In the genomic region with DNA sequence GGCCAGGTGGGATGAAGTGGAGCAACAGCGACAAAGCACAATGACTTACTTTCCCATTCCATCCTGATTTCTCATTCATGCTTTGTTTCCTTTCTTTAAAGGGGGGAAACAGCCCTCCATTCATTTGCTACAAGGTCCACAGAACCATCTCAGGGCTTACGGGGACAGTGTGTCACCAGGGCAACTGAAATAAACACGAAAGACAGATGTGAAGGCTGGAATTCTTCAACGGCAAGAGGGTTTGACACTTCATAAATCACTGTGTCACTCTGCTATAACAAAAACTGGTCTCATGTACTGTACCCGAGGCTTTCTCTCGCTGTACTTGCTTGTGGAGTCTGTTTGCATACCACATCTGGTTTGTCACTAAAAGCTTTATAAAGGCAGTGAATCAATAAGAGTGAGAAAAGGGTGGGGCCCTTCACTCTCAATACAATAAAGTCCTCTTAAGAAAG, we compare ENCODE assay signal across 1 cellular context.
A peak's percentile ranks its signal among the peaks of the same experiment; 100 is the strongest.
TF ChIP-seq lines count a peak whose summit lies in the region.

No MANE protein-coding gene starts in this region.

TF ChIP-seq in HEK293, 187 proteins besides CTCF, POLR2A, EP300 and RAD21 (continued from another document):
- TF ChIP-seq MEIS1 (CRISPR knock-in tag; IDR thresholded peaks at IDR 0.05; ENCODE audit: borderline replicate concordance): peak; percentile 93
- no peak for TF ChIP-seq BCL11B (tag by site-specific recombination; IDR thresholded peaks at IDR 0.05; ENCODE audit: low read depth)
- TF ChIP-seq PRDM1 (tag by site-specific recombination; IDR thresholded peaks at IDR 0.05): 0 out of 2 replicates have a peak, but pooled peaks have one; percentile 14
- TF ChIP-seq ZNF184 (tag by site-specific recombination; IDR thresholded peaks at IDR 0.05): no peak
- no peak for TF ChIP-seq ZNF664 (tag by site-specific recombination; IDR thresholded peaks at IDR 0.05)
- TF ChIP-seq, protein P1, sequence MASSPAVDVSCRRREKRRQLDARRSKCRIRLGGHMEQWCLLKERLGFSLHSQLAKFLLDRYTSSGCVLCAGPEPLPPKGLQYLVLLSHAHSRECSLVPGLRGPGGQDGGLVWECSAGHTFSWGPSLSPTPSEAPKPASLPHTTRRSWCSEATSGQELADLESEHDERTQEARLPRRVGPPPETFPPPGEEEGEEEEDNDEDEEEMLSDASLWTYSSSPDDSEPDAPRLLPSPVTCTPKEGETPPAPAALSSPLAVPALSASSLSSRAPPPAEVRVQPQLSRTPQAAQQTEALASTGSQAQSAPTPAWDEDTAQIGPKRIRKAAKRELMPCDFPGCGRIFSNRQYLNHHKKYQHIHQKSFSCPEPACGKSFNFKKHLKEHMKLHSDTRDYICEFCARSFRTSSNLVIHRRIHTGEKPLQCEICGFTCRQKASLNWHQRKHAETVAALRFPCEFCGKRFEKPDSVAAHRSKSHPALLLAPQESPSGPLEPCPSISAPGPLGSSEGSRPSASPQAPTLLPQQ (tag by site-specific recombination; IDR thresholded peaks at IDR 0.05): peak; percentile 34; the same call in 1 of the 2 replicates
- TF ChIP-seq ZNF366 (tag by site-specific recombination; conservative IDR thresholded peaks at IDR 0.05): peak; percentile 22; the same call in 1 of the 2 replicates
- peak; percentile 34; the same call in 1 of the 2 replicates for TF ChIP-seq TCF7L2 (IDR thresholded peaks at IDR 0.05; ENCODE audit: borderline replicate concordance, low read depth, low read length)
- no peak for TF ChIP-seq ZNF514 (tag by site-specific recombination; IDR thresholded peaks at IDR 0.05)
- TF ChIP-seq BCL11A (tag by site-specific recombination; IDR thresholded peaks at IDR 0.05; ENCODE audit: low read depth): no peak
- TF ChIP-seq GLI4 (tag by site-specific recombination; IDR thresholded peaks at IDR 0.05): no peak
- no peak for TF ChIP-seq ZNF530 (tag by site-specific recombination; IDR thresholded peaks at IDR 0.05; ENCODE audit: low read depth)
- TF ChIP-seq BCL6B (tag by site-specific recombination; IDR thresholded peaks at IDR 0.05): 0 out of 2 replicates have a peak, but pooled peaks have one; percentile 39
- TF ChIP-seq PRDM6 (tag by site-specific recombination; IDR thresholded peaks at IDR 0.05): peak; percentile 51
- peak; percentile 52; the same call in 1 of the 2 replicates for TF ChIP-seq TSHZ1 (tag by site-specific recombination; IDR thresholded peaks at IDR 0.05; ENCODE audit: borderline replicate concordance)
- TF ChIP-seq ZSCAN16 (tag by site-specific recombination; IDR thresholded peaks at IDR 0.05): no peak
